8 cellular contexts compared by ENCODE assay signal in the genomic region with DNA sequence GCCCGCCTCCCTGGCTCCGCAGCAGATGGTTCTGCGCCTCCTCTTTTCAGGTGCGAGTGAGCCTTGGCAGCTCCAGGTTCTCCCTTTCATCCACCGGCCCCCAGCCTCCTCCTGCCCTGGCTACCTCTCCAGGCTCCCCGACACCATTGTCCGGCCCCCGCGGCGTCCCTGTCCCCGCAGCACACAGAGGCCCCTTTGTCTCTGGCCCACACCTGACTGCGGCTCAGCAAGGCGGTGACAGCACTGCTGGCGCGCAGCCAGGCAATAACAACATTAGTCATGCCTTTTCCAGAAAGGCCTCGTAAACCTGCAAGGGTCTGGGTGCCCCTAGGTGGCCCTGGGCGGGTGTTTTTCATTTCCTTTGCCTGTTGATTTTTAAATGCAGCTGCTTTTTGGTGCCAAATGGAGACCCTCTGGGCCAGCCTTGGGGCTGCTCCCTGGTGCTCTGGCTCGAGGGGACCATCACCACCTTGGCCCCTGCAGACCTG.
DNase-seq lines count a peak whose midpoint lies in the region; ATAC-seq lines count a peak whose summit lies in the region.

No MANE protein-coding gene starts in this region.

- peaks cover 13% of the 10 kb centered on the region for H3K4me1 Mint-ChIP-seq in activated CD4-positive, alpha-beta T cell treated with anti-CD3 and anti-CD28 coated beads, Interleukin-2, amount 10 ng/mL, durations not matched to agents 24 days and 14 days
- H3K4me1 Mint-ChIP-seq in activated T-helper 1 cell treated with anti-CD3 and anti-CD28 coated beads, Interleukin-12 subunit alpha, Interleukin-12 subunit beta, Interleukin-2, Interleukin-4 antibody, amounts not matched to agents 30 ng/mL and 10 ng/mL and 1 ng/mL, durations not matched to agents 14 hours and 24 hours and 36 hours (ENCODE audit: low read depth), result peaks cover 15% of the 10 kb centered on the region

- no peaks in the 10 kb centered on the region for H3K4me1 ChIP-seq in right cardiac atrium (ENCODE audit: control insufficient read depth, insufficient read depth, low read length)

- H3K27ac Mint-ChIP-seq in activated CD4-positive, alpha-beta T cell treated with anti-CD3 and anti-CD28 coated beads, Interleukin-2, amount 10 ng/mL, durations not matched to agents 24 days and 14 days, result no peak overlapping the region
- H3K27ac Mint-ChIP-seq in activated T-helper 1 cell treated with anti-CD3 and anti-CD28 coated beads, Interleukin-12 subunit alpha, Interleukin-12 subunit beta, Interleukin-2, Interleukin-4 antibody, amounts not matched to agents 30 ng/mL and 10 ng/mL and 1 ng/mL, durations not matched to agents 14 hours and 24 hours and 36 hours, result no peak overlapping the region

- WGBS in right cardiac atrium, result 23% methylated on average over 18 of the region's 18 CpGs

- no peaks in the 10 kb centered on the region for H3K9me3 Mint-ChIP-seq in activated CD4-positive, alpha-beta T cell treated with anti-CD3 and anti-CD28 coated beads, Interleukin-2, amount 10 ng/mL, durations not matched to agents 24 days and 14 days
- no peaks in the 10 kb centered on the region for H3K9me3 Mint-ChIP-seq in activated T-helper 1 cell treated with anti-CD3 and anti-CD28 coated beads, Interleukin-12 subunit alpha, Interleukin-12 subunit beta, Interleukin-2, Interleukin-4 antibody, amounts not matched to agents 30 ng/mL and 10 ng/mL and 1 ng/mL, durations not matched to agents 14 hours and 24 hours and 36 hours

- no peak overlapping the region for H3K4me3 ChIP-seq in right cardiac atrium (ENCODE audit: low read length)

- peaks cover 11% of the 10 kb centered on the region for H3K27me3 Mint-ChIP-seq in activated CD4-positive, alpha-beta T cell treated with anti-CD3 and anti-CD28 coated beads, Interleukin-2, amount 10 ng/mL, durations not matched to agents 24 days and 14 days
- H3K27me3 Mint-ChIP-seq in activated T-helper 1 cell treated with anti-CD3 and anti-CD28 coated beads, Interleukin-12 subunit alpha, Interleukin-12 subunit beta, Interleukin-2, Interleukin-4 antibody, amounts not matched to agents 30 ng/mL and 10 ng/mL and 1 ng/mL, durations not matched to agents 14 hours and 24 hours and 36 hours (ENCODE audit: insufficient read depth), result peaks cover 2% of the 10 kb centered on the region

- intact Hi-C loops in activated CD4-positive, alpha-beta T cell treated with anti-CD3 and anti-CD28 coated beads, Interleukin-2, amount 10 ng/mL, durations not matched to agents 24 days and 14 days (cut with micrococcal nuclease), result no loop called here
- intact Hi-C loops in right cardiac atrium (cut with DNase I), result no loop called here
- intact Hi-C loops in activated T-helper 1 cell treated with anti-CD3 and anti-CD28 coated beads, Interleukin-12 subunit alpha, Interleukin-12 subunit beta, Interleukin-2, Interleukin-4 antibody, amounts not matched to agents 30 ng/mL and 10 ng/mL and 1 ng/mL, durations not matched to agents 14 hours and 24 hours and 36 hours (cut with micrococcal nuclease), result no loop called here

- H3K36me3 Mint-ChIP-seq in activated CD4-positive, alpha-beta T cell treated with anti-CD3 and anti-CD28 coated beads, Interleukin-2, amount 10 ng/mL, durations not matched to agents 24 days and 14 days (ENCODE audit: low read depth), result no peaks in the 10 kb centered on the region
- no peaks in the 10 kb centered on the region for H3K36me3 Mint-ChIP-seq in activated T-helper 1 cell treated with anti-CD3 and anti-CD28 coated beads, Interleukin-12 subunit alpha, Interleukin-12 subunit beta, Interleukin-2, Interleukin-4 antibody, amounts not matched to agents 30 ng/mL and 10 ng/mL and 1 ng/mL, durations not matched to agents 14 hours and 24 hours and 36 hours (ENCODE audit: low read depth)

- no peak overlapping the region for H3K4me3 Mint-ChIP-seq in activated CD4-positive, alpha-beta T cell treated with anti-CD3 and anti-CD28 coated beads, Interleukin-2, amount 10 ng/mL, durations not matched to agents 24 days and 14 days
- H3K4me3 Mint-ChIP-seq in activated T-helper 1 cell treated with anti-CD3 and anti-CD28 coated beads, Interleukin-12 subunit alpha, Interleukin-12 subunit beta, Interleukin-2, Interleukin-4 antibody, amounts not matched to agents 30 ng/mL and 10 ng/mL and 1 ng/mL, durations not matched to agents 14 hours and 24 hours and 36 hours, result no peak overlapping the region

- no peak overlapping the region for H3K27ac ChIP-seq in right cardiac atrium (ENCODE audit: low read length)

- ATAC-seq in right cardiac atrium, result peak; percentile 30 to 45

- DNase-seq in G401 (ENCODE audit: low spot score) (peak; percentile 47), NCI-H1694 treated with DMSO at 0.1 percent for 48 hours (lab: John Stamatoyannopoulos, UW) (peak; percentile 35), right cardiac atrium (peak; percentile 47 to 73 (median 60)), SKM-1 (lab: John Stamatoyannopoulos, UW; ENCODE audit: unreplicated experiment) (no peak), AG20443 (ENCODE audit: low spot score) (no peak)
- DNase-seq in activated CD4-positive, alpha-beta T cell treated with anti-CD3 and anti-CD28 coated beads, Interleukin-2, amount 10 ng/mL, durations not matched to agents 24 days and 14 days, result peak; percentile 63
- DNase-seq in stimulated activated CD8-positive, alpha-beta memory T cell treated with anti-CD3 and anti-CD28 coated beads, Interleukin-15, amount 100 ng/mL, for 48 hours (ENCODE audit: low read depth in 2 of 2), result peak; percentile 32 to 53
- no peak for DNase-seq in activated T-helper 1 cell treated with anti-CD3 and anti-CD28 coated beads, Interleukin-12 subunit alpha, Interleukin-12 subunit beta, Interleukin-2, Interleukin-4 antibody, amounts not matched to agents 30 ng/mL and 10 ng/mL and 1 ng/mL, durations not matched to agents 14 hours and 24 hours and 36 hours (ENCODE audit: low spot score)

- in situ Hi-C loops in G401 (cut with HindIII; ENCODE audit: low sequenced_read_pairs), result no loop called here

- no peaks in the 10 kb centered on the region for H3K27me3 ChIP-seq in right cardiac atrium (ENCODE audit: control insufficient read depth, insufficient read depth)

- H3K9me3 ChIP-seq in right cardiac atrium (ENCODE audit: control insufficient read depth, low read length), result no peaks in the 10 kb centered on the region

Comparison
In these comparisons a context has a peak if more than half of its experiments do, and no peak if none do; other contexts are left out.
1. DNase-seq: peak in G401 (single experiment), NCI-H1694 treated with DMSO at 0.1 percent for 48 hours (single experiment), activated CD4-positive, alpha-beta T cell treated with anti-CD3 and anti-CD28 coated beads, Interleukin-2, amount 10 ng/mL, durations not matched to agents 24 days and 14 days (single experiment), right cardiac atrium (3 of 3) and stimulated activated CD8-positive, alpha-beta memory T cell treated with anti-CD3 and anti-CD28 coated beads, Interleukin-15, amount 100 ng/mL, for 48 hours (2 of 2); none in activated T-helper 1 cell treated with anti-CD3 and anti-CD28 coated beads, Interleukin-12 subunit alpha, Interleukin-12 subunit beta, Interleukin-2, Interleukin-4 antibody, amounts not matched to agents 30 ng/mL and 10 ng/mL and 1 ng/mL, durations not matched to agents 14 hours and 24 hours and 36 hours (single experiment), SKM-1 (single experiment) and AG20443 (single experiment).